ENCODE assay signal across 21 cellular contexts in the genomic region with DNA sequence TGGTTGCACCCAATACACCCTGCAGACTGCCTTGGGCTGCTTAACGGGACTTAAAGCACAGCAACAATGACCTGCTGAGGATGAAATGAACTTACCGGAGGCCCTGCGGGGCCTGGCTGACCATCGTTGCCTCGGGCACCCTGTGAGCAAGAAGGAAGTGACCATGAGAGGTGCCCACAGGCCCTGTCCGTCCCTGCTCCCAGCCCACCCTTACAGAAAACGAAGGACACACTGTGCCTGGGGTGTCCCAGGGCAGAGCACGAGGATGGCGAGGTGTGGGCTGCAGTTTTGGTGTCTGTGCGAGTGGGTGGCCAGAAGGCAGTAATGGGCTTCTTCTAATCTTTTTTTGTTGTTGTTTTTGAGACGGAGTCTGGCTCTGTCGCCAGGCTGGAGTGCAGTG. TPM values are rescaled to one million over a fixed set of nuclear protein-coding genes. Genes with fewer than 3 reads are reported as not detected.
A peak's percentile ranks its signal among the peaks of the same experiment; 100 is the strongest.
DNase-seq lines count a peak whose midpoint lies in the region; ATAC-seq and TF ChIP-seq lines count a peak whose summit lies in the region.
"Had no signal": no experiment of that assay in that cellular context is flagged by ENCODE, and none has a peak within 500 bp of the region (broad histone marks: within the 10 kb centered on the region; RNA-seq: fewer than 3 reads in every experiment).

No MANE protein-coding gene starts in this region.

- H3K27me3 Mint-ChIP-seq in natural killer cell treated with Interleukin-12 subunit alpha and Interleukin-12 subunit beta and Interleukin-15 and Interleukin-18, amount 100 ng/mL, for 72 hours: peaks cover 4 to 24% of the 10 kb centered on the region in 2 donors
- H3K27me3 Mint-ChIP-seq in natural killer cell (ENCODE audit: low read depth in 2 of 2) (peaks cover 22 to 23% of the 10 kb centered on the region in 2 donors), naive B cell (peaks cover 14 to 36% (median 19%) of the 10 kb centered on the region in 3 donors)
- H3K27me3 Mint-ChIP-seq in activated CD4-positive, alpha-beta memory T cell treated with anti-CD3 and anti-CD28 coated beads, Interleukin-2, amount 10 ng/mL, durations not matched to agents 7 days and 5 days: peaks cover 65% of the 10 kb centered on the region

- H3K4me3 Mint-ChIP-seq in natural killer cell treated with Interleukin-12 subunit alpha and Interleukin-12 subunit beta and Interleukin-15 and Interleukin-18, amount 100 ng/mL, for 72 hours: peak overlapping the region; percentile 10
- no peak overlapping the region for H3K4me3 Mint-ChIP-seq in natural killer cell
- no peak overlapping the region for H3K4me3 Mint-ChIP-seq in activated CD4-positive, alpha-beta memory T cell treated with anti-CD3 and anti-CD28 coated beads, Interleukin-2, amount 10 ng/mL, durations not matched to agents 7 days and 5 days
- peak overlapping the region in 7 of 8 donors; percentile 18 to 81 (median 58) for H3K4me3 Mint-ChIP-seq in naive B cell
- H3K4me3 Mint-ChIP-seq: activated CD4-positive, alpha-beta T cell treated with anti-CD3 and anti-CD28 coated beads, Interleukin-2, amount 10 ng/mL, durations not matched to agents 7 days and 5 days; CD4-positive, alpha-beta T cell; central memory CD8-positive, alpha-beta T cell had no signal

- POLR2A ChIA-PET in activated CD4-positive, alpha-beta memory T cell treated with anti-CD3 and anti-CD28 coated beads, Interleukin-2, amount 10 ng/mL, durations not matched to agents 7 days and 5 days (lab: Charles Lee): interaction anchor here (1.0 to 2.6 kb wide), 7 partner anchors 10 to 106 kb away, joined by 3 to 10 read pairs (median 4); a partner anchor contains a TSS

- no peaks in the 10 kb centered on the region for H3K36me3 Mint-ChIP-seq in natural killer cell treated with Interleukin-12 subunit alpha and Interleukin-12 subunit beta and Interleukin-15 and Interleukin-18, amount 100 ng/mL, for 72 hours
- no peaks in the 10 kb centered on the region for H3K36me3 Mint-ChIP-seq in natural killer cell
- no peaks in the 10 kb centered on the region for H3K36me3 Mint-ChIP-seq in activated CD4-positive, alpha-beta memory T cell treated with anti-CD3 and anti-CD28 coated beads, Interleukin-2, amount 10 ng/mL, durations not matched to agents 7 days and 5 days (ENCODE audit: low read depth)
- H3K36me3 Mint-ChIP-seq in naive B cell: no peaks in the 10 kb centered on the region
- H3K36me3 Mint-ChIP-seq: T-cell had no signal

- no peak for DNase-seq in natural killer cell treated with Interleukin-12 subunit alpha and Interleukin-12 subunit beta and Interleukin-15 and Interleukin-18, amount 100 ng/mL, for 72 hours (ENCODE audit: low spot score)
- DNase-seq in natural killer cell (no peak), naive B cell (no peak), medulla oblongata (ENCODE audit: extremely low spot score) (no peak)
- no peak for DNase-seq in activated CD4-positive, alpha-beta memory T cell treated with anti-CD3 and anti-CD28 coated beads, Interleukin-2, amount 10 ng/mL, durations not matched to agents 7 days and 5 days
- no peak for DNase-seq in stimulated activated CD4-positive, alpha-beta T cell treated with anti-CD3 and anti-CD28 coated beads, Interleukin-2, amount 100 ng/mL, for 48 hours
- DNase-seq: glutamatergic neuron; mammary epithelial cell; NCI-H1048; NCI-H187; NCI-H526; stimulated activated CD4-positive, alpha-beta T cell treated with anti-CD3 and anti-CD28 coated beads, Interleukin-4, amount 100 ng/mL, for 1 hour; thyroid gland had no signal

- ATAC-seq in natural killer cell treated with Interleukin-12 subunit alpha and Interleukin-12 subunit beta and Interleukin-15 and Interleukin-18, amount 100 ng/mL, for 72 hours: no peak
- no peak for ATAC-seq in natural killer cell
- ATAC-seq in naive B cell (ENCODE audit: low read depth in 2 of 2): no peak
- ATAC-seq in HG03342 (IDR thresholded peaks at IDR 0.05; ENCODE audit: unreplicated experiment): no peak
- ATAC-seq: HepG2 had no signal

- intact Hi-C loops in natural killer cell (cut with micrococcal nuclease): no loop called here

- no peaks in the 10 kb centered on the region for H3K9me3 Mint-ChIP-seq in natural killer cell treated with Interleukin-12 subunit alpha and Interleukin-12 subunit beta and Interleukin-15 and Interleukin-18, amount 100 ng/mL, for 72 hours
- H3K9me3 Mint-ChIP-seq in natural killer cell: no peaks in the 10 kb centered on the region
- H3K9me3 Mint-ChIP-seq in activated CD4-positive, alpha-beta memory T cell treated with anti-CD3 and anti-CD28 coated beads, Interleukin-2, amount 10 ng/mL, durations not matched to agents 7 days and 5 days: no peaks in the 10 kb centered on the region
- H3K9me3 Mint-ChIP-seq in naive B cell: no peaks in the 10 kb centered on the region
- H3K9me3 Mint-ChIP-seq: activated CD4-positive, alpha-beta T cell treated with anti-CD3 and anti-CD28 coated beads, Interleukin-2, amount 10 ng/mL, durations not matched to agents 7 days and 5 days; CD4-positive, alpha-beta T cell; central memory CD8-positive, alpha-beta T cell; T-cell had no signal

- CTCF ChIA-PET in activated CD4-positive, alpha-beta memory T cell treated with anti-CD3 and anti-CD28 coated beads, Interleukin-2, amount 10 ng/mL, durations not matched to agents 7 days and 5 days (lab: Charles Lee): no interaction called here

- H3K27ac Mint-ChIP-seq in natural killer cell treated with Interleukin-12 subunit alpha and Interleukin-12 subunit beta and Interleukin-15 and Interleukin-18, amount 100 ng/mL, for 72 hours: peak overlapping the region; percentile 33 to 39
- H3K27ac Mint-ChIP-seq in natural killer cell (no peak overlapping the region), naive B cell (peak overlapping the region in 5 of 6 donors; percentile 62 to 90 (median 84))
- peak overlapping the region; percentile 62 for H3K27ac Mint-ChIP-seq in activated CD4-positive, alpha-beta memory T cell treated with anti-CD3 and anti-CD28 coated beads, Interleukin-2, amount 10 ng/mL, durations not matched to agents 7 days and 5 days
- H3K27ac Mint-ChIP-seq: CD4-positive, alpha-beta T cell had no signal

- TF ChIP-seq CTCF in natural killer cell (IDR thresholded peaks at IDR 0.05): no peak

- peaks cover 13 to 16% of the 10 kb centered on the region in 2 donors for H3K4me1 Mint-ChIP-seq in natural killer cell treated with Interleukin-12 subunit alpha and Interleukin-12 subunit beta and Interleukin-15 and Interleukin-18, amount 100 ng/mL, for 72 hours (ENCODE audit: low read depth in 2 of 2)
- H3K4me1 Mint-ChIP-seq in natural killer cell: peaks cover 16 to 18% of the 10 kb centered on the region in 2 donors
- H3K4me1 Mint-ChIP-seq in activated CD4-positive, alpha-beta memory T cell treated with anti-CD3 and anti-CD28 coated beads, Interleukin-2, amount 10 ng/mL, durations not matched to agents 7 days and 5 days: peaks cover 28% of the 10 kb centered on the region
- peaks cover 30 to 62% (median 32%) of the 10 kb centered on the region in 3 donors for H3K4me1 Mint-ChIP-seq in naive B cell

RNA-seq across cellular contexts. Expression of a gene that starts 14.6 kb away (rescaled TPM):
- total RNA-seq in natural killer cell treated with Interleukin-12 subunit alpha and Interleukin-12 subunit beta and Interleukin-15 and Interleukin-18, amount 100 ng/mL, for 72 hours: not detected
- total RNA-seq in natural killer cell: not detected
- not detected for total RNA-seq in activated CD4-positive, alpha-beta memory T cell treated with anti-CD3 and anti-CD28 coated beads, Interleukin-2, amount 10 ng/mL, durations not matched to agents 7 days and 5 days
- not detected for polyA plus RNA-seq in naive B cell (ENCODE audit: low read depth in 6 of 6)
- total RNA-seq: activated CD4-positive, alpha-beta T cell treated with anti-CD3 and anti-CD28 coated beads, Interleukin-2, amount 10 ng/mL, durations not matched to agents 7 days and 5 days; CD4-positive, alpha-beta T cell; renal cortical epithelial cell; SJSA1; T-cell; thyroid gland had no signal

RNA-seq across cellular contexts. Expression of a gene that starts 26.3 kb away (rescaled TPM):
- 10 to 100 TPM; 75.6 to 84.2 TPM for total RNA-seq in natural killer cell treated with Interleukin-12 subunit alpha and Interleukin-12 subunit beta and Interleukin-15 and Interleukin-18, amount 100 ng/mL, for 72 hours
- 10 to 100 TPM; 19.1 to 26.2 (median 22.5) TPM for total RNA-seq in natural killer cell
- 100 to 1,000 TPM; 139 to 141 TPM for total RNA-seq in activated CD4-positive, alpha-beta memory T cell treated with anti-CD3 and anti-CD28 coated beads, Interleukin-2, amount 10 ng/mL, durations not matched to agents 7 days and 5 days
- 10 to 100 TPM; 32.6 to 53.0 (median 44.9) TPM for polyA plus RNA-seq in naive B cell (ENCODE audit: low read depth in 6 of 6)

Comparison
In these comparisons a context has a peak if more than half of its experiments do, and no peak if none do; other contexts are left out.
1. H3K27ac Mint-ChIP-seq: peak in natural killer cell treated with Interleukin-12 subunit alpha and Interleukin-12 subunit beta and Interleukin-15 and Interleukin-18, amount 100 ng/mL, for 72 hours (2 of 2), activated CD4-positive, alpha-beta memory T cell treated with anti-CD3 and anti-CD28 coated beads, Interleukin-2, amount 10 ng/mL, durations not matched to agents 7 days and 5 days (single experiment) and naive B cell (5 of 6); none in natural killer cell (0 of 2).
2. H3K4me3 Mint-ChIP-seq: peak in natural killer cell treated with Interleukin-12 subunit alpha and Interleukin-12 subunit beta and Interleukin-15 and Interleukin-18, amount 100 ng/mL, for 72 hours (single experiment) and naive B cell (7 of 8); none in natural killer cell (single experiment) and activated CD4-positive, alpha-beta memory T cell treated with anti-CD3 and anti-CD28 coated beads, Interleukin-2, amount 10 ng/mL, durations not matched to agents 7 days and 5 days (single experiment).